In genomic region chr6:127365874-127366273, GRCh38 we compare ENCODE assay signal across 1 cellular context.
TF ChIP-seq lines count a peak whose summit lies in the region.

No MANE protein-coding gene starts in this region.

TF ChIP-seq in HCT116, 20 proteins besides CTCF, POLR2A, EP300 and RAD21 (continued from another document):
- TF ChIP-seq, protein P1, sequence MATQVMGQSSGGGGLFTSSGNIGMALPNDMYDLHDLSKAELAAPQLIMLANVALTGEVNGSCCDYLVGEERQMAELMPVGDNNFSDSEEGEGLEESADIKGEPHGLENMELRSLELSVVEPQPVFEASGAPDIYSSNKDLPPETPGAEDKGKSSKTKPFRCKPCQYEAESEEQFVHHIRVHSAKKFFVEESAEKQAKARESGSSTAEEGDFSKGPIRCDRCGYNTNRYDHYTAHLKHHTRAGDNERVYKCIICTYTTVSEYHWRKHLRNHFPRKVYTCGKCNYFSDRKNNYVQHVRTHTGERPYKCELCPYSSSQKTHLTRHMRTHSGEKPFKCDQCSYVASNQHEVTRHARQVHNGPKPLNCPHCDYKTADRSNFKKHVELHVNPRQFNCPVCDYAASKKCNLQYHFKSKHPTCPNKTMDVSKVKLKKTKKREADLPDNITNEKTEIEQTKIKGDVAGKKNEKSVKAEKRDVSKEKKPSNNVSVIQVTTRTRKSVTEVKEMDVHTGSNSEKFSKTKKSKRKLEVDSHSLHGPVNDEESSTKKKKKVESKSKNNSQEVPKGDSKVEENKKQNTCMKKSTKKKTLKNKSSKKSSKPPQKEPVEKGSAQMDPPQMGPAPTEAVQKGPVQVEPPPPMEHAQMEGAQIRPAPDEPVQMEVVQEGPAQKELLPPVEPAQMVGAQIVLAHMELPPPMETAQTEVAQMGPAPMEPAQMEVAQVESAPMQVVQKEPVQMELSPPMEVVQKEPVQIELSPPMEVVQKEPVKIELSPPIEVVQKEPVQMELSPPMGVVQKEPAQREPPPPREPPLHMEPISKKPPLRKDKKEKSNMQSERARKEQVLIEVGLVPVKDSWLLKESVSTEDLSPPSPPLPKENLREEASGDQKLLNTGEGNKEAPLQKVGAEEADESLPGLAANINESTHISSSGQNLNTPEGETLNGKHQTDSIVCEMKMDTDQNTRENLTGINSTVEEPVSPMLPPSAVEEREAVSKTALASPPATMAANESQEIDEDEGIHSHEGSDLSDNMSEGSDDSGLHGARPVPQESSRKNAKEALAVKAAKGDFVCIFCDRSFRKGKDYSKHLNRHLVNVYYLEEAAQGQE (IDR thresholded peaks at IDR 0.05; ENCODE audit: low read depth): no peak
- TF ChIP-seq POLR2AphosphoS5 (IDR thresholded peaks at IDR 0.05; ENCODE audit: low read depth, low read length) (no peak), TCF7L2 (IDR thresholded peaks at IDR 0.05; ENCODE audit: borderline replicate concordance, extremely low read depth, insufficient read depth, insufficient read length) (no peak), ELF1 (IDR thresholded peaks at IDR 0.05; ENCODE audit: borderline replicate concordance, low read depth) (no peak), ATF3 (IDR thresholded peaks at IDR 0.05) (no peak), CBX3 (IDR thresholded peaks at IDR 0.05; ENCODE audit: low read depth) (no peak), SRF (IDR thresholded peaks at IDR 0.05; ENCODE audit: low read depth) (no peak), EZH2phosphoT487 (IDR thresholded peaks at IDR 0.05; ENCODE audit: borderline replicate concordance) (no peak), YY1 (IDR thresholded peaks at IDR 0.05; ENCODE audit: extremely low read depth, insufficient replicate concordance, low read depth, low read length) (no peak), SIN3A (IDR thresholded peaks at IDR 0.05; ENCODE audit: low read depth) (no peak), JUND (IDR thresholded peaks at IDR 0.05) (no peak), ZNF274 (IDR thresholded peaks at IDR 0.05; ENCODE audit: low read depth, low read length) (no peak)
TF ChIP-seq in HCT116: peak in this region for 0.
